In genomic region chr12:71000748-71001147, GRCh38 we compare ENCODE assay signal across 37 cellular contexts.
"Had no signal": no experiment of that assay in that cellular context is flagged by ENCODE, and none has a peak within 500 bp of the region (broad histone marks: within the 10 kb centered on the region; RNA-seq: fewer than 3 reads in every experiment).

No MANE protein-coding gene starts in this region.

- ATAC-seq: activated CD8-positive, alpha-beta memory T cell treated with anti-CD3 and anti-CD28 coated beads, Interleukin-2, amount 10 ng/mL, durations not matched to agents 7 days and 5 days; activated naive CD8-positive, alpha-beta T cell treated with anti-CD3 and anti-CD28 coated beads, Interleukin-2, amount 50 U/mL, for 24 hours; PC-3 had no signal

- FAIRE-seq: astrocyte had no signal

- H3K36me3 ChIP-seq: Peyer's patch had no signal

- H3K9me3 ChIP-seq: Peyer's patch had no signal

- H3K27ac ChIP-seq: Peyer's patch, VCaP had no signal

- H3K27me3 Mint-ChIP-seq: activated B cell treated with CpG ODN at 0.5 μM for 24 hours; activated CD4-positive, alpha-beta memory T cell treated with anti-CD3 and anti-CD28 coated beads, Interleukin-2, amount 10 ng/mL, durations not matched to agents 7 days and 5 days; activated CD8-positive, alpha-beta memory T cell treated with anti-CD3 and anti-CD28 coated beads, Interleukin-2, amount 10 ng/mL, durations not matched to agents 7 days and 5 days; activated naive CD4-positive, alpha-beta T cell treated with anti-CD3 and anti-CD28 coated beads, Interleukin-2, amount 10 ng/mL, durations not matched to agents 7 days and 5 days; activated naive CD8-positive, alpha-beta T cell; activated naive CD8-positive, alpha-beta T cell treated with anti-CD3 and anti-CD28 coated beads, Interleukin-2, amount 50 U/mL, for 24 hours had no signal

- H3K4me3 Mint-ChIP-seq: activated B cell treated with CpG ODN at 0.5 μM for 24 hours; activated CD4-positive, alpha-beta memory T cell treated with anti-CD3 and anti-CD28 coated beads, Interleukin-2, amount 10 ng/mL, durations not matched to agents 7 days and 5 days; activated CD8-positive, alpha-beta memory T cell treated with anti-CD3 and anti-CD28 coated beads, Interleukin-2, amount 10 ng/mL, durations not matched to agents 7 days and 5 days; activated naive CD4-positive, alpha-beta T cell treated with anti-CD3 and anti-CD28 coated beads, Interleukin-2, amount 10 ng/mL, durations not matched to agents 7 days and 5 days; activated naive CD8-positive, alpha-beta T cell; activated naive CD8-positive, alpha-beta T cell treated with anti-CD3 and anti-CD28 coated beads, Interleukin-2, amount 50 U/mL, for 24 hours; brain had no signal

- H3K4me3 ChIP-seq: Peyer's patch had no signal

- H3K36me3 Mint-ChIP-seq: activated CD8-positive, alpha-beta memory T cell treated with anti-CD3 and anti-CD28 coated beads, Interleukin-2, amount 10 ng/mL, durations not matched to agents 7 days and 5 days; activated naive CD4-positive, alpha-beta T cell treated with anti-CD3 and anti-CD28 coated beads, Interleukin-2, amount 10 ng/mL, durations not matched to agents 7 days and 5 days; activated naive CD8-positive, alpha-beta T cell; brain had no signal

- H3K4me1 ChIP-seq: Peyer's patch had no signal

- H3K27ac Mint-ChIP-seq: activated B cell treated with CpG ODN at 0.5 μM for 24 hours; activated CD4-positive, alpha-beta memory T cell treated with anti-CD3 and anti-CD28 coated beads, Interleukin-2, amount 10 ng/mL, durations not matched to agents 7 days and 5 days; activated CD8-positive, alpha-beta memory T cell treated with anti-CD3 and anti-CD28 coated beads, Interleukin-2, amount 10 ng/mL, durations not matched to agents 7 days and 5 days; activated naive CD4-positive, alpha-beta T cell treated with anti-CD3 and anti-CD28 coated beads, Interleukin-2, amount 10 ng/mL, durations not matched to agents 7 days and 5 days; activated naive CD8-positive, alpha-beta T cell; activated naive CD8-positive, alpha-beta T cell treated with anti-CD3 and anti-CD28 coated beads, Interleukin-2, amount 50 U/mL, for 24 hours; brain had no signal

- H3K27me3 ChIP-seq: Peyer's patch had no signal

- H3K9me3 Mint-ChIP-seq: activated B cell treated with CpG ODN at 0.5 μM for 24 hours; activated CD4-positive, alpha-beta memory T cell treated with anti-CD3 and anti-CD28 coated beads, Interleukin-2, amount 10 ng/mL, durations not matched to agents 7 days and 5 days; activated naive CD4-positive, alpha-beta T cell treated with anti-CD3 and anti-CD28 coated beads, Interleukin-2, amount 10 ng/mL, durations not matched to agents 7 days and 5 days; activated naive CD8-positive, alpha-beta T cell treated with anti-CD3 and anti-CD28 coated beads, Interleukin-2, amount 50 U/mL, for 24 hours; brain had no signal

- H3K4me1 Mint-ChIP-seq: activated B cell treated with CpG ODN at 0.5 μM for 24 hours; activated CD4-positive, alpha-beta memory T cell treated with anti-CD3 and anti-CD28 coated beads, Interleukin-2, amount 10 ng/mL, durations not matched to agents 7 days and 5 days; activated CD8-positive, alpha-beta memory T cell treated with anti-CD3 and anti-CD28 coated beads, Interleukin-2, amount 10 ng/mL, durations not matched to agents 7 days and 5 days; activated naive CD4-positive, alpha-beta T cell treated with anti-CD3 and anti-CD28 coated beads, Interleukin-2, amount 10 ng/mL, durations not matched to agents 7 days and 5 days; activated naive CD8-positive, alpha-beta T cell treated with anti-CD3 and anti-CD28 coated beads, Interleukin-2, amount 50 U/mL, for 24 hours; brain had no signal

- DNase-seq: activated B cell treated with CpG ODN at 0.5 μM for 24 hours; activated CD4-positive, alpha-beta memory T cell treated with anti-CD3 and anti-CD28 coated beads, Interleukin-2, amount 10 ng/mL, durations not matched to agents 7 days and 5 days; activated CD4-positive, alpha-beta T cell treated with anti-CD3 and anti-CD28 coated beads for 4 hours; activated CD4-positive, alpha-beta T cell treated with anti-CD3 and anti-CD28 coated beads, Interleukin-2, amount 50 U/mL, for 1 hour; activated CD4-positive, CD25-positive, alpha-beta regulatory T cell treated with anti-CD3 and anti-CD28 coated beads, Interleukin-2, amount 50 U/mL, for 72 hours; activated CD8-positive, alpha-beta memory T cell treated with anti-CD3 and anti-CD28 coated beads for 24 hours; activated CD8-positive, alpha-beta memory T cell treated with anti-CD3 and anti-CD28 coated beads, Interleukin-2, amount 10 ng/mL, durations not matched to agents 7 days and 5 days; activated CD8-positive, alpha-beta memory T cell treated with anti-CD3 and anti-CD28 coated beads, Interleukin-2, amount 50 U/mL, for 48 hours; activated effector memory CD4-positive, alpha-beta T cell treated with Interleukin-2 at 50 U/mL for 16 hours; activated naive CD4-positive, alpha-beta T cell treated with anti-CD3 and anti-CD28 coated beads, Interleukin-2, amount 10 ng/mL, durations not matched to agents 7 days and 5 days; activated naive CD8-positive, alpha-beta T cell treated with anti-CD3 and anti-CD28 coated beads, Interleukin-2, amount 50 U/mL, for 24 hours; activated T-cell treated with anti-CD3 and anti-CD28 coated beads, Interleukin-2, amount 50 U/mL, for 48 hours; amniotic stem cell; central memory CD4-positive, alpha-beta T cell; KG1; NCI-H1048; NCI-H1105 treated with DMSO at 0.1 percent for 48 hours; NCI-H1436; NCI-H1694; NCI-H1930; NCI-H2081 treated with DMSO at 0.1 percent for 48 hours; NCI-H510A; NCI-H526; NCI-H748 treated with DMSO at 0.1 percent for 48 hours; NK-92 treated with Interleukin-12 subunit alpha and Interleukin-12 subunit beta, amount 100 ng/mL, for 24 hours; PC-3; Peyer's patch; RPMI8226; SHP77 treated with DMSO at 0.1 percent for 48 hours; SW 1271; T-helper 1 cell; T-helper 2 cell; T-helper 9 cell had no signal
